ENCODE assay signal across 1 cellular context in genomic region chr7:82594665-82595064, GRCh38.
TF ChIP-seq lines count a peak whose summit lies in the region.

No MANE protein-coding gene starts in this region.

TF ChIP-seq in HCT116, 20 proteins besides CTCF, POLR2A, EP300 and RAD21 (continued from another document):
- TF ChIP-seq POLR2AphosphoS5 (IDR thresholded peaks at IDR 0.05; ENCODE audit: low read depth, low read length) (no peak), ELF1 (IDR thresholded peaks at IDR 0.05; ENCODE audit: borderline replicate concordance, low read depth) (no peak), CEBPB (IDR thresholded peaks at IDR 0.05; ENCODE audit: low read depth) (no peak)
